8 cellular contexts compared by ENCODE assay signal in the genomic region with DNA sequence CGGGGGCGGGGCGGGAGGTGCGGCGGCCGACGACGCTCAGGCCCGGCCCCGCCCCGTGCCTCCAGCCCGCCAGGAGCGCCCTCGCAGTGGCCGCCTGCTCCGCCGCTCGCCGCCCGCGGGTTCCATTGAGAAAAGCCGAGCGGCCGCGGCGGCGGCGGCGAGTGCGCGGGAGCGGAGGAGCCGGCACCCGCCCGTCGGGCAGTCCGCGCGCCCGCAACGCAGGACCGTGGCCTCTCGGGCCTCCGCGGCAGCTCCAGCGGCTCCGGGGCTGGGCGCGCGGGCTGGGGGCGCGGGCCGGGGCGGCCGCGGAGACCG. TPM values are rescaled to one million over a fixed set of nuclear protein-coding genes. Genes with fewer than 3 reads are reported as not detected.
DNase-seq lines count a peak whose midpoint lies in the region; ATAC-seq and TF ChIP-seq lines count a peak whose summit lies in the region.

A gene (plus strand): TSS at position 64 of the 315 bp plus-strand sequence. CDS start 359 bp downstream, outside the sequence.

- peaks cover 0 to 49% (median 29%) of the 10 kb centered on the region in 4 donors for H3K4me1 ChIP-seq in tibial nerve

- peaks cover 0 to 34% of the 10 kb centered on the region in 2 donors for H3K27me3 ChIP-seq in tibial nerve

- no peak for ATAC-seq in left lobe of liver
- no peak for ATAC-seq in GM21360 (IDR thresholded peaks at IDR 0.05; ENCODE audit: unreplicated experiment)

- H3K9me3 ChIP-seq in tibial nerve = no peaks in the 10 kb centered on the region

- H3K9me3 Mint-ChIP-seq in activated T-helper 1 cell treated with anti-CD3 and anti-CD28 coated beads, Interleukin-12 subunit alpha, Interleukin-12 subunit beta, Interleukin-2, Interleukin-4 antibody, amounts not matched to agents 30 ng/mL and 10 ng/mL and 1 ng/mL, durations not matched to agents 14 hours and 24 hours and 36 hours = no peaks in the 10 kb centered on the region

- TF ChIP-seq CTCF in tibial nerve (IDR thresholded peaks at IDR 0.05) = peak in 1 of 5 experiments; percentile 11

- peaks cover 11% of the 10 kb centered on the region for H3K27me3 Mint-ChIP-seq in activated T-helper 1 cell treated with anti-CD3 and anti-CD28 coated beads, Interleukin-12 subunit alpha, Interleukin-12 subunit beta, Interleukin-2, Interleukin-4 antibody, amounts not matched to agents 30 ng/mL and 10 ng/mL and 1 ng/mL, durations not matched to agents 14 hours and 24 hours and 36 hours (ENCODE audit: insufficient read depth)

- H3K27ac ChIP-seq in tibial nerve = peak within 1 kb of the TSS in 3 of 4 donors; percentile 78 to 83 (median 80)

- intact Hi-C loops in activated T-helper 1 cell treated with anti-CD3 and anti-CD28 coated beads, Interleukin-12 subunit alpha, Interleukin-12 subunit beta, Interleukin-2, Interleukin-4 antibody, amounts not matched to agents 30 ng/mL and 10 ng/mL and 1 ng/mL, durations not matched to agents 14 hours and 24 hours and 36 hours (cut with micrococcal nuclease) = loop anchor here (2.0 to 10.0 kb wide), 4 partner anchors 332 to 1066 kb away; a partner anchor contains a TSS

- TF ChIP-seq POLR2A in tibial nerve (IDR thresholded peaks at IDR 0.05) = peak in 1 of 2 donors; percentile 43

- WGBS in tibial nerve, 2 donors = 0% methylated on average over 22 of the region's 57 CpGs; no CpG with 5 or more reads in 1 of the 2 donors

- no peak for DNase-seq in activated CD8-positive, alpha-beta memory T cell treated with anti-CD3 and anti-CD28 coated beads, Interleukin-2, amount 50 U/mL, for 48 hours
- DNase-seq in activated T-helper 1 cell treated with anti-CD3 and anti-CD28 coated beads, Interleukin-12 subunit alpha, Interleukin-12 subunit beta, Interleukin-2, Interleukin-4 antibody, amounts not matched to agents 30 ng/mL and 10 ng/mL and 1 ng/mL, durations not matched to agents 14 hours and 24 hours and 36 hours (ENCODE audit: low spot score) = no peak
- DNase-seq in left lobe of liver (ENCODE audit: low spot score) = no peak
- no peak for DNase-seq in tibial nerve (ENCODE audit: low spot score in 2 of 2)
- no peak for DNase-seq in HK-2 (ENCODE audit: unreplicated experiment)
- DNase-seq in NCI-H526 treated with DMSO at 0.1 percent for 48 hours (lab: John Stamatoyannopoulos, UW) = no peak

- peak within 1 kb of the TSS; percentile 91 for H3K27ac Mint-ChIP-seq in activated T-helper 1 cell treated with anti-CD3 and anti-CD28 coated beads, Interleukin-12 subunit alpha, Interleukin-12 subunit beta, Interleukin-2, Interleukin-4 antibody, amounts not matched to agents 30 ng/mL and 10 ng/mL and 1 ng/mL, durations not matched to agents 14 hours and 24 hours and 36 hours

- H3K36me3 Mint-ChIP-seq in activated T-helper 1 cell treated with anti-CD3 and anti-CD28 coated beads, Interleukin-12 subunit alpha, Interleukin-12 subunit beta, Interleukin-2, Interleukin-4 antibody, amounts not matched to agents 30 ng/mL and 10 ng/mL and 1 ng/mL, durations not matched to agents 14 hours and 24 hours and 36 hours (ENCODE audit: low read depth) = no peaks in the 10 kb centered on the region

- H3K4me3 Mint-ChIP-seq in activated T-helper 1 cell treated with anti-CD3 and anti-CD28 coated beads, Interleukin-12 subunit alpha, Interleukin-12 subunit beta, Interleukin-2, Interleukin-4 antibody, amounts not matched to agents 30 ng/mL and 10 ng/mL and 1 ng/mL, durations not matched to agents 14 hours and 24 hours and 36 hours = peak within 1 kb of the TSS; percentile 88

- CTCF ChIA-PET in activated CD8-positive, alpha-beta memory T cell treated with anti-CD3 and anti-CD28 coated beads for 36 hours (lab: Charles Lee) = no interaction called here

- no peaks in the 10 kb centered on the region for H3K36me3 ChIP-seq in tibial nerve

- H3K4me3 ChIP-seq in tibial nerve = peak within 1 kb of the TSS; percentile 29 to 68 (median 56)

- POLR2A ChIA-PET in activated CD8-positive, alpha-beta memory T cell treated with anti-CD3 and anti-CD28 coated beads for 36 hours (lab: Charles Lee) = interaction anchor here (1.4 kb wide), 1 partner anchor 23 kb away, joined by 9 read pairs; no protein-coding TSS in a partner anchor

- peaks cover 28% of the 10 kb centered on the region for H3K4me1 Mint-ChIP-seq in activated T-helper 1 cell treated with anti-CD3 and anti-CD28 coated beads, Interleukin-12 subunit alpha, Interleukin-12 subunit beta, Interleukin-2, Interleukin-4 antibody, amounts not matched to agents 30 ng/mL and 10 ng/mL and 1 ng/mL, durations not matched to agents 14 hours and 24 hours and 36 hours (ENCODE audit: low read depth)

- no peak for TF ChIP-seq EP300 in tibial nerve (IDR thresholded peaks at IDR 0.05)

RNA-seq across cellular contexts. Expression of the gene that starts here (rescaled TPM):
- 10 to 100 TPM; 14.3 to 14.7 TPM for total RNA-seq in activated CD8-positive, alpha-beta memory T cell treated with anti-CD3 and anti-CD28 coated beads for 36 hours
- 20.6 and 21.7 TPM in 2 replicates for total RNA-seq in activated T-helper 1 cell treated with anti-CD3 and anti-CD28 coated beads, Interleukin-12 subunit alpha, Interleukin-12 subunit beta, Interleukin-2, Interleukin-4 antibody, amounts not matched to agents 30 ng/mL and 10 ng/mL and 1 ng/mL, durations not matched to agents 14 hours and 24 hours and 36 hours
- 14.6 TPM for total RNA-seq in left lobe of liver
- 1 to 10 TPM in 1 of 4 donors, under 1 TPM in 3; 0.44 to 1.2 (median 0.71) TPM for total RNA-seq in tibial nerve
